Comparison of ENCODE assay signal across 29 cellular contexts in the genomic region with DNA sequence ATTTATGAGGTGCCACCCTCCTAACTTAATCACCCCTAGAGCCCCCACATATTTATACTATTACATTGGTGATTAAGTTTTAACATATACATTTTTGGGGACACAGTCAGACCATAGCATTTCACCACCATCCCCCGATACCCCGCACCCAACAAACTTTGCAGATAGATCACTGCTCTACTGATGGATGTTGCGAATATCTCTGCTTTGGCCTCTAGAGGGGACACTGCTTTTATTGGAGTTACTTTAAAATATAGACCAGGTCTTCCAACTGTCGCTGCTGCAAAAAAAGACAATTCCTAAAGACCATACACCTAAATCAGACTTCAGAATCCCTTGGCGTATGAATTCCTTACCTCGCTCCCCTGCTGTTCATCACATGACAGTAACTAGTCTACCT.
"Had no signal": no experiment of that assay in that cellular context is flagged by ENCODE, and none has a peak within 500 bp of the region (broad histone marks: within the 10 kb centered on the region; RNA-seq: fewer than 3 reads in every experiment).

No MANE protein-coding gene starts in this region.

- DNase-seq: nephron progenitor cell; occipital lobe; ovary; posterior cingulate gyrus; psoas muscle; right cardiac atrium; right lobe of liver; sigmoid colon; small intestine; stimulated activated CD4-positive, alpha-beta T cell treated with anti-CD3 and anti-CD28 coated beads, Interleukin-15, amount 100 ng/mL, for 24 hours; stimulated activated CD4-positive, alpha-beta T cell treated with anti-CD3 and anti-CD28 coated beads, Interleukin-2, amount 100 ng/mL, for 24 hours; stimulated activated CD4-positive, alpha-beta T cell treated with anti-CD3 and anti-CD28 coated beads, Interleukin-2, amount 100 ng/mL, for 48 hours; stimulated activated CD4-positive, alpha-beta T cell treated with anti-CD3 and anti-CD28 coated beads, Interleukin-4, amount 100 ng/mL, for 24 hours; stimulated activated naive B cell treated with anti-CD40 and anti-IgM and Interleukin-4, amounts not matched to agents 10 μg/mL and 1 μg/mL and 100 μg/mL, for 72 hours; stimulated activated naive CD4-positive, alpha-beta T cell treated with Interleukin-2 at 50 U/mL for 16 hours; stomach; thyroid gland; trophoblast cell; upper lobe of left lung had no signal

- H3K36me3 ChIP-seq: neural progenitor cell, ovary, right lobe of liver, sigmoid colon, stomach, thoracic aorta, thyroid gland, tibial nerve, upper lobe of left lung, vagina had no signal

- H3K9ac ChIP-seq: neural progenitor cell, parathyroid adenoma had no signal

- H3K27ac Mint-ChIP-seq: natural killer cell treated with Interleukin-12 subunit alpha and Interleukin-12 subunit beta and Interleukin-15 and Interleukin-18, amount 100 ng/mL, for 72 hours; nephron progenitor cell; neural progenitor cell; progenitor cell of endocrine pancreas; stimulated activated effector memory CD8-positive, alpha-beta T cell treated with anti-CD3 and anti-CD28 coated beads, Interleukin-12 subunit alpha, Interleukin-12 subunit beta, amount 100 ng/mL, for 72 hours; stimulated activated naive B cell treated with anti-CD40 and anti-IgM and Interleukin-4, amounts not matched to agents 10 μg/mL and 1 μg/mL and 100 μg/mL, for 72 hours; stimulated activated naive CD8-positive, alpha-beta T cell treated with anti-CD3 and anti-CD28 coated beads, Interleukin-15, Interleukin-2, amounts not matched to agents 100 ng/mL and 50 ng/mL, for 24 hours had no signal

- H3K27ac ChIP-seq: neural progenitor cell, ovary, parathyroid adenoma, psoas muscle, right lobe of liver, sigmoid colon, stomach, thoracic aorta, thyroid gland, tibial nerve, upper lobe of left lung, vagina had no signal

- H3K9me3 ChIP-seq: ovary, psoas muscle, right lobe of liver, sigmoid colon, stomach, thoracic aorta, thyroid gland, tibial nerve, upper lobe of left lung, vagina had no signal

- H3K4me1 ChIP-seq: parathyroid adenoma, psoas muscle, sigmoid colon, stomach, thyroid gland, tibial nerve, upper lobe of left lung, vagina had no signal

- H3K4me3 ChIP-seq: neural progenitor cell, ovary, psoas muscle, right lobe of liver, sigmoid colon, stomach, thoracic aorta, thyroid gland, tibial nerve, upper lobe of left lung, vagina had no signal

- H3K4me2 ChIP-seq: neural progenitor cell had no signal

- H3K27me3 Mint-ChIP-seq: natural killer cell treated with Interleukin-12 subunit alpha and Interleukin-12 subunit beta and Interleukin-15 and Interleukin-18, amount 100 ng/mL, for 72 hours; progenitor cell of endocrine pancreas; stimulated activated naive B cell treated with anti-CD40 and anti-IgM and Interleukin-4, amounts not matched to agents 10 μg/mL and 1 μg/mL and 100 μg/mL, for 72 hours; stimulated activated naive CD8-positive, alpha-beta T cell treated with anti-CD3 and anti-CD28 coated beads, Interleukin-15, Interleukin-2, amounts not matched to agents 100 ng/mL and 50 ng/mL, for 24 hours had no signal

- H3K79me2 ChIP-seq: parathyroid adenoma had no signal

- H3K36me3 Mint-ChIP-seq: natural killer cell treated with Interleukin-12 subunit alpha and Interleukin-12 subunit beta and Interleukin-15 and Interleukin-18, amount 100 ng/mL, for 72 hours; neural progenitor cell; stimulated activated effector memory CD8-positive, alpha-beta T cell treated with anti-CD3 and anti-CD28 coated beads, Interleukin-12 subunit alpha, Interleukin-12 subunit beta, amount 100 ng/mL, for 72 hours; stimulated activated naive B cell treated with anti-CD40 and anti-IgM and Interleukin-4, amounts not matched to agents 10 μg/mL and 1 μg/mL and 100 μg/mL, for 72 hours had no signal

- FAIRE-seq: small intestine, urothelium cell line had no signal

- H3K9me3 Mint-ChIP-seq: nephron progenitor cell; neural progenitor cell; stimulated activated naive CD8-positive, alpha-beta T cell treated with anti-CD3 and anti-CD28 coated beads, Interleukin-15, Interleukin-2, amounts not matched to agents 100 ng/mL and 50 ng/mL, for 24 hours had no signal

- H3K4me1 Mint-ChIP-seq: nephron progenitor cell; neural progenitor cell; stimulated activated effector memory CD8-positive, alpha-beta T cell treated with anti-CD3 and anti-CD28 coated beads, Interleukin-12 subunit alpha, Interleukin-12 subunit beta, amount 100 ng/mL, for 72 hours; stimulated activated naive B cell treated with anti-CD40 and anti-IgM and Interleukin-4, amounts not matched to agents 10 μg/mL and 1 μg/mL and 100 μg/mL, for 72 hours had no signal

- ATAC-seq: natural killer cell treated with Interleukin-12 subunit alpha and Interleukin-12 subunit beta and Interleukin-15 and Interleukin-18, amount 100 ng/mL, for 72 hours; psoas muscle; right cardiac atrium; stimulated activated effector memory CD8-positive, alpha-beta T cell treated with anti-CD3 and anti-CD28 coated beads, Interleukin-12 subunit alpha, Interleukin-12 subunit beta, amount 100 ng/mL, for 72 hours; stimulated activated naive B cell treated with anti-CD40 and anti-IgM and Interleukin-4, amounts not matched to agents 10 μg/mL and 1 μg/mL and 100 μg/mL, for 72 hours had no signal

- H3K27me3 ChIP-seq: neural progenitor cell, ovary, right lobe of liver, stomach, thyroid gland, tibial nerve, upper lobe of left lung, vagina had no signal

- H2AFZ ChIP-seq: neural progenitor cell, parathyroid adenoma had no signal

- H3K4me3 Mint-ChIP-seq: natural killer cell treated with Interleukin-12 subunit alpha and Interleukin-12 subunit beta and Interleukin-15 and Interleukin-18, amount 100 ng/mL, for 72 hours; nephron progenitor cell; neural progenitor cell; stimulated activated effector memory CD8-positive, alpha-beta T cell treated with anti-CD3 and anti-CD28 coated beads, Interleukin-12 subunit alpha, Interleukin-12 subunit beta, amount 100 ng/mL, for 72 hours; stimulated activated naive B cell treated with anti-CD40 and anti-IgM and Interleukin-4, amounts not matched to agents 10 μg/mL and 1 μg/mL and 100 μg/mL, for 72 hours; stimulated activated naive CD8-positive, alpha-beta T cell treated with anti-CD3 and anti-CD28 coated beads, Interleukin-15, Interleukin-2, amounts not matched to agents 100 ng/mL and 50 ng/mL, for 24 hours had no signal
